Comparison of ENCODE assay signal across 8 cellular contexts in the genomic region with DNA sequence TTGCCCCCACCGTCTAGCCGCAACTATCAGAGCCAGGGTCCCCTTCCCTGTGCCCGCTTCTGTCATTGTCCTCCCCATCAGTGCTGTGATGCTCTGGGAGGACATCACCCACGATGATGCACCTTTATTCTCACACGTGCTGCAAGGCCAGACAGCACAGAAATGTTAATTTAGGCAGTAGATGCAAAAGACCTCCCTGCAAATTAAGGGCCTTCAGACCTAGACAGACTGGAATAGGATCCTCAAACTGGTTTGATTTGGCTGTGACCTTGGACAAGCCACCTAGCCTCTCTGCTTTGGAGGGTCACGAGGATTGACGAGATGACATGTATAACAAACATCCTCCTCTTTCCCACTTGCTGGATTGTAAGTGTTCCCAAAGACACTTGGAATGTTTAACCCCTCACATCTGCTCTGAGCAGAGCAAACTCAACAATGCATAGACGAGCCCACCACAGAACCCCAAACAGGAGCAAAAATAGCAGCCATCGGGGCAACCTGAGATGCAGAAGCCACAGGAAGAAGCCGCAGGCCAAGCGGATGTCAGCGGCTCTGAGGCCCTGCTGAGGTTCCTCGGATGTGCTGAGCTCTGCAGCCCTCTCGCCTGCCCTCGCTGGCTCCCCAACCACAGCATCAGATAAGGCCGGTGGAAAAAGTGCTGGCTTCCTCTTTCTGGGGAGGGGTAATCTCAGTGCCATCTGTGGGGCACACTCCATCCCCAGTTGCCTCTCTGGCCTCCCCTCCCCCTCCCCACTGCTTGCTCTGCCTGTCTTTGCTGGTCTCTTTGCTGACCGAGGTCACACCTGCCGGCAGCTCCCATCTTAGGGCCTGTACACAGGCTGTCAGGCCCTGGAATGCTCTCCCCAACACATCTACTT. TPM values are rescaled to one million over a fixed set of nuclear protein-coding genes. Genes with fewer than 3 reads are reported as not detected.
DNase-seq lines count a peak whose midpoint lies in the region; ATAC-seq and TF ChIP-seq lines count a peak whose summit lies in the region.

No MANE protein-coding gene starts in this region.

- POLR2A ChIA-PET in CD8-positive, alpha-beta memory T cell (lab: Charles Lee) = interaction anchor here (1.0 kb wide), 2 partner anchors 8 to 11 kb away, joined by 3 to 4 read pairs; no protein-coding TSS in a partner anchor

- H3K36me3 ChIP-seq in CD8-positive, alpha-beta memory T cell (ENCODE audit: insufficient read depth, low read length) = no peaks in the 10 kb centered on the region
- no peaks in the 10 kb centered on the region for H3K36me3 ChIP-seq in HAP-1 (replicated peaks)

- H3K4me3 Mint-ChIP-seq in CD8-positive, alpha-beta memory T cell = peak overlapping the region; percentile 28 to 84 (median 69)
- peak overlapping the region; percentile 68 for H3K4me3 Mint-ChIP-seq in natural killer cell treated with Interleukin-12 subunit alpha and Interleukin-12 subunit beta and Interleukin-15 and Interleukin-18, amount 100 ng/mL, for 72 hours
- H3K4me3 Mint-ChIP-seq in glutamatergic neuron (ENCODE audit: unreplicated experiment) = no peak overlapping the region

- peaks cover 93% of the 10 kb centered on the region for H3K4me1 ChIP-seq in CD8-positive, alpha-beta memory T cell (ENCODE audit: insufficient read depth, low read length)
- no peaks in the 10 kb centered on the region for H3K4me1 ChIP-seq in HAP-1

- H3K4me1 Mint-ChIP-seq in CD8-positive, alpha-beta memory T cell = peaks cover 60 to 88% (median 74%) of the 10 kb centered on the region in 3 donors
- peaks cover 66 to 78% of the 10 kb centered on the region in 2 donors for H3K4me1 Mint-ChIP-seq in natural killer cell treated with Interleukin-12 subunit alpha and Interleukin-12 subunit beta and Interleukin-15 and Interleukin-18, amount 100 ng/mL, for 72 hours (ENCODE audit: low read depth in 2 of 2)
- no peaks in the 10 kb centered on the region for H3K4me1 Mint-ChIP-seq in glutamatergic neuron (ENCODE audit: low read depth, unreplicated experiment)

- peaks cover 8 to 23% of the 10 kb centered on the region in 2 donors for H3K27me3 Mint-ChIP-seq in CD8-positive, alpha-beta memory T cell
- H3K27me3 Mint-ChIP-seq in natural killer cell treated with Interleukin-12 subunit alpha and Interleukin-12 subunit beta and Interleukin-15 and Interleukin-18, amount 100 ng/mL, for 72 hours = peaks cover 53 to 62% of the 10 kb centered on the region in 2 donors
- peaks cover 1% of the 10 kb centered on the region for H3K27me3 Mint-ChIP-seq in glutamatergic neuron (ENCODE audit: unreplicated experiment)

- CTCF ChIA-PET in CD8-positive, alpha-beta memory T cell (lab: Charles Lee) = no interaction called here

- peak overlapping the region; percentile 39 for H3K4me3 ChIP-seq in CD8-positive, alpha-beta memory T cell (ENCODE audit: low read length)
- no peak overlapping the region for H3K4me3 ChIP-seq in HAP-1

- H3K36me3 Mint-ChIP-seq in CD8-positive, alpha-beta memory T cell = no peaks in the 10 kb centered on the region
- no peaks in the 10 kb centered on the region for H3K36me3 Mint-ChIP-seq in natural killer cell treated with Interleukin-12 subunit alpha and Interleukin-12 subunit beta and Interleukin-15 and Interleukin-18, amount 100 ng/mL, for 72 hours
- H3K36me3 Mint-ChIP-seq in glutamatergic neuron (ENCODE audit: unreplicated experiment) = no peaks in the 10 kb centered on the region

- no peak for TF ChIP-seq CTCF in glutamatergic neuron (IDR thresholded peaks at IDR 0.05; ENCODE audit: partially characterized antibody, unreplicated experiment)

- no peaks in the 10 kb centered on the region for H3K27me3 ChIP-seq in CD8-positive, alpha-beta memory T cell (ENCODE audit: insufficient read depth, low read length, poor library complexity, severe bottlenecking)
- H3K27me3 ChIP-seq in HAP-1 (ENCODE audit: low read depth) = no peaks in the 10 kb centered on the region

- H3K9me3 ChIP-seq in CD8-positive, alpha-beta memory T cell (ENCODE audit: low read length) = no peaks in the 10 kb centered on the region
- H3K9me3 ChIP-seq in HAP-1 = no peaks in the 10 kb centered on the region

- ATAC-seq in GM21737 (IDR thresholded peaks at IDR 0.05; ENCODE audit: unreplicated experiment) = peak; percentile 52
- ATAC-seq in natural killer cell treated with Interleukin-12 subunit alpha and Interleukin-12 subunit beta and Interleukin-15 and Interleukin-18, amount 100 ng/mL, for 72 hours = peak; percentile 91 to 95

- no peak overlapping the region for H3K27ac ChIP-seq in CD8-positive, alpha-beta memory T cell (ENCODE audit: low read depth, low read length)

- in situ Hi-C loops in HAP-1 (cut with MboI; ENCODE audit: low sequenced_read_pairs) = no loop called here

- peak; percentile 58 to 87 (median 71) for DNase-seq in CD8-positive, alpha-beta memory T cell
- DNase-seq in OCI-M1 (lab: John Stamatoyannopoulos, UW) (peak; percentile 94), activated T-helper 1 cell treated with Interleukin-2 at 50 U/mL for 16 hours (ENCODE audit: low read depth) (peak; percentile 52), EL (no peak), glutamatergic neuron (no peak), HAP-1 (ENCODE audit: low spot score in 2 of 2) (no peak)
- DNase-seq in natural killer cell treated with Interleukin-12 subunit alpha and Interleukin-12 subunit beta and Interleukin-15 and Interleukin-18, amount 100 ng/mL, for 72 hours (ENCODE audit: low spot score) = peak; percentile 82

- H3K27ac Mint-ChIP-seq in CD8-positive, alpha-beta memory T cell = peak overlapping the region in 7 of 8 donors; percentile 1 to 73 (median 28)
- peak overlapping the region; percentile 55 to 64 for H3K27ac Mint-ChIP-seq in natural killer cell treated with Interleukin-12 subunit alpha and Interleukin-12 subunit beta and Interleukin-15 and Interleukin-18, amount 100 ng/mL, for 72 hours
- no peak overlapping the region for H3K27ac Mint-ChIP-seq in glutamatergic neuron (ENCODE audit: unreplicated experiment)

- H3K9me3 Mint-ChIP-seq in CD8-positive, alpha-beta memory T cell = no peaks in the 10 kb centered on the region
- no peaks in the 10 kb centered on the region for H3K9me3 Mint-ChIP-seq in natural killer cell treated with Interleukin-12 subunit alpha and Interleukin-12 subunit beta and Interleukin-15 and Interleukin-18, amount 100 ng/mL, for 72 hours
- no peaks in the 10 kb centered on the region for H3K9me3 Mint-ChIP-seq in glutamatergic neuron (ENCODE audit: unreplicated experiment)

RNA-seq across cellular contexts. Expression of gene TOX2, which starts 35.3 kb away (rescaled TPM):
- under 1 TPM; 0.35 to 0.39 TPM for total RNA-seq in CD8-positive, alpha-beta memory T cell
- polyA plus RNA-seq in CD8-positive, alpha-beta memory T cell = 1.2 TPM
- total RNA-seq in natural killer cell treated with Interleukin-12 subunit alpha and Interleukin-12 subunit beta and Interleukin-15 and Interleukin-18, amount 100 ng/mL, for 72 hours = 1 to 10 TPM; 4.0 to 5.6 TPM
- total RNA-seq in glutamatergic neuron (ENCODE audit: unreplicated experiment) = 11.0 TPM

Comparison
In these comparisons a context has a peak if more than half of its experiments do, and no peak if none do; other contexts are left out.
1. DNase-seq: peak in CD8-positive, alpha-beta memory T cell (5 of 5), OCI-M1 (single experiment), activated T-helper 1 cell treated with Interleukin-2 at 50 U/mL for 16 hours (single experiment) and natural killer cell treated with Interleukin-12 subunit alpha and Interleukin-12 subunit beta and Interleukin-15 and Interleukin-18, amount 100 ng/mL, for 72 hours (single experiment); none in EL (single experiment), glutamatergic neuron (single experiment) and HAP-1 (0 of 2).